8 cellular contexts compared by ENCODE assay signal in genomic region chr4:40908702-40909362, GRCh38.
A peak's percentile ranks its signal among the peaks of the same experiment; 100 is the strongest.
DNase-seq lines count a peak whose midpoint lies in the region; ATAC-seq and TF ChIP-seq lines count a peak whose summit lies in the region.

No MANE protein-coding gene starts in this region.

- no peak overlapping the region for H2AFZ ChIP-seq in parathyroid adenoma

- H3K4me1 ChIP-seq in HAP-1 (peaks cover 7% of the 10 kb centered on the region), parathyroid adenoma (no peaks in the 10 kb centered on the region), upper lobe of left lung (peaks cover 0 to 14% (median 10%) of the 10 kb centered on the region in 4 donors)

- no peak overlapping the region for H3K9ac ChIP-seq in parathyroid adenoma

- H3K27me3 ChIP-seq in HAP-1 (ENCODE audit: low read depth) = no peaks in the 10 kb centered on the region
- no peaks in the 10 kb centered on the region for H3K27me3 ChIP-seq in parathyroid adenoma (ENCODE audit: control insufficient read depth, insufficient read depth, low read length)
- H3K27me3 ChIP-seq in upper lobe of left lung = no peaks in the 10 kb centered on the region

- H3K4me3 ChIP-seq in HAP-1 (no peak overlapping the region), parathyroid adenoma (ENCODE audit: low read depth, low read length) (no peak overlapping the region), upper lobe of left lung (peak overlapping the region in 1 of 4 donors; percentile 9)

- H3K79me2 ChIP-seq in parathyroid adenoma = no peaks in the 10 kb centered on the region

- 39 to 55% methylated on average over 6 to 12 of the region's 12 CpGs for WGBS in upper lobe of left lung, 2 donors

- H3K36me3 ChIP-seq in HAP-1 (replicated peaks) (no peaks in the 10 kb centered on the region), parathyroid adenoma (ENCODE audit: control insufficient read depth, insufficient read depth, low read length) (no peaks in the 10 kb centered on the region), upper lobe of left lung (peaks cover 0 to 6% (median 0%) of the 10 kb centered on the region in 4 donors)

- no peak for TF ChIP-seq EP300 in upper lobe of left lung (IDR thresholded peaks at IDR 0.05)

- no peak overlapping the region for H3K4me2 ChIP-seq in parathyroid adenoma (ENCODE audit: low read length)

- peak; percentile 91 to 93 for ATAC-seq in upper lobe of left lung (ENCODE audit: low FRiP score in 2 of 2)

- H3K27ac ChIP-seq in parathyroid adenoma (no peak overlapping the region), upper lobe of left lung (peak overlapping the region in 3 of 4 donors; percentile 42 to 52 (median 48))

- TF ChIP-seq CTCF in parathyroid adenoma (IDR thresholded peaks at IDR 0.05) (peak; percentile 63), upper lobe of left lung (IDR thresholded peaks at IDR 0.05) (peak; percentile 83 to 95 (median 84))

- TF ChIP-seq POLR2A in upper lobe of left lung (IDR thresholded peaks at IDR 0.05) = no peak

- in situ Hi-C loops in HAP-1 (cut with MboI; ENCODE audit: low sequenced_read_pairs) = loop anchor here (25.0 kb wide), 1 partner anchor 753 kb away; no protein-coding TSS in a partner anchor

- DNase-seq in GDM1 (lab: John Stamatoyannopoulos, UW) = peak; percentile 16
- DNase-seq in HAP-1 (ENCODE audit: low spot score in 2 of 2) = peak; percentile 80 to 90
- DNase-seq in M059J (ENCODE audit: low read depth) = peak; percentile 86
- DNase-seq in SIG-M5 (lab: John Stamatoyannopoulos, UW) = peak; percentile 20
- peak; percentile 87 for DNase-seq in activated effector memory CD4-positive, alpha-beta T cell treated with anti-CD3 and anti-CD28 coated beads, Interleukin-2, amount 50 U/mL, for 16 hours
- peak; percentile 80 for DNase-seq in germinal center (ENCODE audit: low spot score)
- DNase-seq in upper lobe of left lung = peak in 1 of 2 donors; percentile 84

- H3K9me3 ChIP-seq in HAP-1 (no peaks in the 10 kb centered on the region), parathyroid adenoma (ENCODE audit: control insufficient read depth, low read length) (no peaks in the 10 kb centered on the region), upper lobe of left lung (no peaks in the 10 kb centered on the region)
